In the genomic region with DNA sequence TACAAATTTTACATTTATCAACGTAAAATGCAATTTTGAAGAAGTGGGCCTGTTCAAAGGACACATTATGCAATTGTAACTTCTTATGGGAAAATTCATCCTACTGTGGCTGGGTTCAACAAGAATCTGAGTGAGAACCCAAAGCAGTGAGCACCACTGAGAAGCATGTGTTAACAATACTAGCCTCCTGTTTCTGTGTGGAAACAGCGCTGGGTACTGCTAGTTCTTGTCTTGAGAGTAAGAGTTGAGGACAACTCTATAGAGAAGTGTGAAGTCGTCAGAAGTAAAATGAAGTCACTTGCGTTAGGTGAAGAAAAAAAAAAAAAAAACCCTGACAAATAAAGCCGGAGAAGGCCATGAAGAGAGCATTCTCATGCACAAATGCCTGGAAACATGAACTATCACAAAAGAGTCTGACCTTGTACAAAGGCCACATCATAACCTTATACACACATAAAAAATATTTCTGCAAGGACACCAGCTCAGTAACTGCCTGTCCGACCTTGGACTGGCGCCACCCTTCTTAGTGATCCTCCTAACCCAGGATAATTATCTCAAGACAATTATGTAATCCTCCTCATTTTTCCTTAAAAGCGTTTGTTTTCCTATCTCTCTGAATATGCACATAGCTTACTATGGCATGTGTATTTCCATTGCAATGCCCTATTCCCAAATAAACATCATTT, we compare ENCODE assay signal across 16 cellular contexts.
DNase-seq lines count a peak whose midpoint lies in the region; ATAC-seq and TF ChIP-seq lines count a peak whose summit lies in the region.
"Had no signal": no experiment of that assay in that cellular context is flagged by ENCODE, and none has a peak within 500 bp of the region (broad histone marks: within the 10 kb centered on the region; RNA-seq: fewer than 3 reads in every experiment).

No MANE protein-coding gene starts in this region.

- H3K27me3 ChIP-seq in GM23338 (ENCODE audit: insufficient read depth) (no peaks in the 10 kb centered on the region), HUES48 (ENCODE audit: control insufficient read depth, insufficient read depth, low read length) (no peaks in the 10 kb centered on the region), adrenal gland (peaks cover 6% of the 10 kb centered on the region), mesendoderm (ENCODE audit: insufficient read depth, low read length, poor library complexity) (no peaks in the 10 kb centered on the region), WERI-Rb-1 (ENCODE audit: insufficient read depth, low read depth, severe bottlenecking) (no peaks in the 10 kb centered on the region), MM.1S (replicated peaks; ENCODE audit: insufficient read depth, low read length) (no peaks in the 10 kb centered on the region), PC-9 (ENCODE audit: insufficient read depth, low read depth) (no peaks in the 10 kb centered on the region)

- no peaks in the 10 kb centered on the region for H3K36me3 ChIP-seq in GM23338 (ENCODE audit: insufficient read depth)
- H3K36me3 ChIP-seq in HUES48 (ENCODE audit: control insufficient read depth, insufficient read depth, low read length), result peaks cover 3% of the 10 kb centered on the region; the same call in 1 of the 2 replicates
- H3K36me3 ChIP-seq in adrenal gland (replicated peaks in 1 of 2), result no peaks in the 10 kb centered on the region
- H3K36me3 ChIP-seq in mesendoderm (ENCODE audit: control insufficient read depth, insufficient read depth, low read length), result no peaks in the 10 kb centered on the region
- no peaks in the 10 kb centered on the region for H3K36me3 ChIP-seq in WERI-Rb-1
- H3K36me3 ChIP-seq in MM.1S (replicated peaks; ENCODE audit: insufficient read depth, low read length), result no peaks in the 10 kb centered on the region
- H3K36me3 ChIP-seq in PC-9 (ENCODE audit: low read depth), result no peaks in the 10 kb centered on the region

- no peaks in the 10 kb centered on the region for H3K36me3 Mint-ChIP-seq in GM23338 (ENCODE audit: low read depth)

- H3K56ac ChIP-seq in mesendoderm (ENCODE audit: low read length), result peak overlapping the region; percentile 49

- H3K9ac ChIP-seq in HUES48 (ENCODE audit: low read depth, low read length) (no peak overlapping the region; the same call in 1 of the 2 replicates), mesendoderm (ENCODE audit: low read length) (no peak overlapping the region), MM.1S (ENCODE audit: low read length) (no peak overlapping the region)

- H3K9me3 Mint-ChIP-seq in GM23338, result no peaks in the 10 kb centered on the region
- H3K9me3 Mint-ChIP-seq: CD4-positive, alpha-beta T cell had no signal

- H3K4me1 ChIP-seq in GM23338 (ENCODE audit: insufficient read depth) (peaks cover 30% of the 10 kb centered on the region), HUES48 (ENCODE audit: control insufficient read depth, insufficient read depth, low read length) (peaks cover 43% of the 10 kb centered on the region), adrenal gland (replicated peaks in 1 of 2) (peaks cover 9 to 12% of the 10 kb centered on the region in 2 donors), mesendoderm (ENCODE audit: control insufficient read depth, low read depth, low read length) (peaks cover 6% of the 10 kb centered on the region), MM.1S (ENCODE audit: low read length) (no peaks in the 10 kb centered on the region), PC-9 (replicated peaks; ENCODE audit: insufficient read depth) (no peaks in the 10 kb centered on the region)

- no peak overlapping the region for H3K23ac ChIP-seq in mesendoderm (ENCODE audit: low read length)

- H3K9me3 ChIP-seq in HUES48 (ENCODE audit: control insufficient read depth, insufficient read depth, low read length) (no peaks in the 10 kb centered on the region), adrenal gland (replicated peaks in 1 of 3) (no peaks in the 10 kb centered on the region), WERI-Rb-1 (ENCODE audit: severe bottlenecking) (no peaks in the 10 kb centered on the region), MM.1S (replicated peaks; ENCODE audit: insufficient read depth, low read length) (no peaks in the 10 kb centered on the region), PC-9 (ENCODE audit: insufficient read depth, low read depth) (no peaks in the 10 kb centered on the region)

- H4K20me1 ChIP-seq in GM23338 (replicated peaks; ENCODE audit: insufficient read depth) (no peaks in the 10 kb centered on the region), MM.1S (ENCODE audit: insufficient read depth, low read length) (no peaks in the 10 kb centered on the region), PC-9 (ENCODE audit: insufficient read depth) (no peaks in the 10 kb centered on the region)

- H4K8ac ChIP-seq in mesendoderm (ENCODE audit: low read depth, low read length), result no peak overlapping the region

- intact Hi-C loops in adrenal gland (cut with DNase I) (no loop called here), PC-9 (cut with micrococcal nuclease; ENCODE audit: unreplicated experiment) (loop anchor here (5.0 to 10.0 kb wide), 3 partner anchors 182 to 511 kb away; no protein-coding TSS in a partner anchor)

- no peaks in the 10 kb centered on the region for H3K79me2 ChIP-seq in GM23338 (replicated peaks; ENCODE audit: insufficient read depth)
- no peaks in the 10 kb centered on the region for H3K79me2 ChIP-seq in mesendoderm (ENCODE audit: control insufficient read depth, insufficient read depth, low read length)
- H3K79me2 ChIP-seq in MM.1S (ENCODE audit: low read length), result no peaks in the 10 kb centered on the region
- H3K79me2 ChIP-seq in PC-9 (ENCODE audit: low read depth), result no peaks in the 10 kb centered on the region

- no peak overlapping the region for H3K27ac Mint-ChIP-seq in GM23338
- H3K27ac Mint-ChIP-seq: B cell; CD4-positive, alpha-beta T cell had no signal

- H3K9me2 ChIP-seq in GM23338 (ENCODE audit: insufficient read depth) (no peaks in the 10 kb centered on the region), MM.1S (replicated peaks; ENCODE audit: insufficient read depth, low read length) (no peaks in the 10 kb centered on the region), PC-9 (ENCODE audit: insufficient read depth) (no peaks in the 10 kb centered on the region)

- no TSS peak for BruUV-seq in PC-9 (replicated peaks; lab: Mats Ljungman, UMichigan)

- H3F3A ChIP-seq in GM23338 (replicated peaks; ENCODE audit: low read depth) (no peaks in the 10 kb centered on the region), MM.1S (ENCODE audit: insufficient read depth, low read length) (no peaks in the 10 kb centered on the region), PC-9 (ENCODE audit: insufficient read depth, low read depth) (no peaks in the 10 kb centered on the region)

- no peak overlapping the region for H2BK5ac ChIP-seq in mesendoderm (ENCODE audit: low read length)

- H2BK120ac ChIP-seq in mesendoderm (ENCODE audit: low read depth, low read length), result no peak overlapping the region

- H3K27me3 Mint-ChIP-seq in GM23338 (ENCODE audit: insufficient read depth, low read depth, poor library complexity), result peaks cover 3% of the 10 kb centered on the region

- WGBS in adrenal gland, 4 donors, result 43 to 48% (median 44%) methylated on average over 8 of the region's 8 CpGs
- WGBS in mesendoderm (ENCODE audit: extremely low coverage, insufficient coverage, low lambda C conversion rate), result no CpG with 5 or more reads among the region's 8 CpGs

- H2BK15ac ChIP-seq in mesendoderm (replicated peaks; ENCODE audit: low read depth), result no peak overlapping the region

- H3K4me3 Mint-ChIP-seq in GM23338, result no peak overlapping the region
- H3K4me3 Mint-ChIP-seq: B cell; CD4-positive, alpha-beta T cell had no signal

- no peak overlapping the region for H4K5ac ChIP-seq in mesendoderm (ENCODE audit: low read length)

- ATAC-seq in GM23338, result peak; percentile 77

- H2AK5ac ChIP-seq in mesendoderm (ENCODE audit: low read length), result no peak overlapping the region

- H2AFZ ChIP-seq in GM23338 (peak overlapping the region; percentile 44; the same call in 1 of the 2 replicates), MM.1S (ENCODE audit: low read length) (no peak overlapping the region), PC-9 (no peak overlapping the region)

- no peak for DNase-seq in GM23338 (ENCODE audit: low spot score)
- peak in 6 of 7 donors; percentile 18 to 56 (median 42) for DNase-seq in adrenal gland
- no peak for DNase-seq in mesendoderm
- DNase-seq in WERI-Rb-1, result no peak
- DNase-seq in stimulated activated naive CD4-positive, alpha-beta T cell (lab: John Stamatoyannopoulos, UW), result no peak
- DNase-seq in MM.1S, result no peak
- DNase-seq in PC-9, result no peak
- DNase-seq: C1 segment of cervical spinal cord; CD4-positive, alpha-beta T cell; DMS153; DMS79 treated with DMSO at 0.1 percent for 48 hours; EL; IMR-90; KBM-7 had no signal

- no peak for TF ChIP-seq POLR2A in adrenal gland (IDR thresholded peaks at IDR 0.05)

- no peaks in the 10 kb centered on the region for H3K79me1 ChIP-seq in mesendoderm (ENCODE audit: low read length)

- CTCF ChIA-PET in PC-9 (lab: Charles Lee), result no interaction called here

- H3K27ac ChIP-seq in GM23338 (ENCODE audit: low read depth) (peak overlapping the region; percentile 51; the same call in 1 of the 2 replicates), HUES48 (ENCODE audit: low read depth, low read length) (peak overlapping the region; percentile 93), adrenal gland (no peak overlapping the region), mesendoderm (ENCODE audit: low read depth, low read length) (peak overlapping the region; percentile 11), WERI-Rb-1 (no peak overlapping the region), MM.1S (ENCODE audit: low read length) (no peak overlapping the region), PC-9 (no peak overlapping the region)

- TF ChIP-seq CTCF in GM23338 (conservative IDR thresholded peaks at IDR 0.05; ENCODE audit: low read depth in 2 of 2), result no peak
- TF ChIP-seq CTCF in adrenal gland (IDR thresholded peaks at IDR 0.05), result no peak
- no peak for TF ChIP-seq CTCF in WERI-Rb-1 (IDR thresholded peaks at IDR 0.05; ENCODE audit: low read depth, low read length)
- TF ChIP-seq CTCF in MM.1S (IDR thresholded peaks at IDR 0.05; ENCODE audit: low read length), result no peak
- no peak for TF ChIP-seq CTCF in PC-9 (conservative IDR thresholded peaks at IDR 0.05)

- H3K4ac ChIP-seq in mesendoderm (ENCODE audit: low read depth, low read length), result no peak overlapping the region

- H3K4me1 Mint-ChIP-seq in GM23338, result peaks cover 32% of the 10 kb centered on the region
- H3K4me1 Mint-ChIP-seq: B cell had no signal

- H3K4me3 ChIP-seq in GM23338 (no peak overlapping the region), HUES48 (ENCODE audit: low read depth, low read length) (no peak overlapping the region), adrenal gland (no peak overlapping the region), mesendoderm (ENCODE audit: low read length) (no peak overlapping the region), WERI-Rb-1 (ENCODE audit: low read depth, low read length) (no peak overlapping the region), MM.1S (ENCODE audit: low read length) (no peak overlapping the region), PC-9 (no peak overlapping the region)

- H3K4me2 ChIP-seq in GM23338, result peak overlapping the region; percentile 55
- no peak overlapping the region for H3K4me2 ChIP-seq in mesendoderm (ENCODE audit: low read length)
- H3K4me2 ChIP-seq in MM.1S (ENCODE audit: low read depth, low read length), result no peak overlapping the region
- H3K4me2 ChIP-seq in PC-9, result no peak overlapping the region

- peak overlapping the region; percentile 80 for H3K18ac ChIP-seq in mesendoderm (ENCODE audit: low read length)

- POLR2A ChIA-PET in PC-9 (lab: Charles Lee; ENCODE audit: unreplicated experiment), result no interaction called here

Comparison
In these comparisons a context has a peak if more than half of its experiments do, and no peak if none do; other contexts are left out.
1. DNase-seq: peak in adrenal gland (6 of 7); none in GM23338 (single experiment), mesendoderm (single experiment), WERI-Rb-1 (single experiment), stimulated activated naive CD4-positive, alpha-beta T cell (0 of 6), MM.1S (single experiment) and PC-9 (0 of 2).
2. H3K27ac ChIP-seq: peak in GM23338 (single experiment), HUES48 (single experiment) and mesendoderm (single experiment); none in adrenal gland (0 of 5), WERI-Rb-1 (single experiment), MM.1S (single experiment) and PC-9 (single experiment).